In the genomic region with DNA sequence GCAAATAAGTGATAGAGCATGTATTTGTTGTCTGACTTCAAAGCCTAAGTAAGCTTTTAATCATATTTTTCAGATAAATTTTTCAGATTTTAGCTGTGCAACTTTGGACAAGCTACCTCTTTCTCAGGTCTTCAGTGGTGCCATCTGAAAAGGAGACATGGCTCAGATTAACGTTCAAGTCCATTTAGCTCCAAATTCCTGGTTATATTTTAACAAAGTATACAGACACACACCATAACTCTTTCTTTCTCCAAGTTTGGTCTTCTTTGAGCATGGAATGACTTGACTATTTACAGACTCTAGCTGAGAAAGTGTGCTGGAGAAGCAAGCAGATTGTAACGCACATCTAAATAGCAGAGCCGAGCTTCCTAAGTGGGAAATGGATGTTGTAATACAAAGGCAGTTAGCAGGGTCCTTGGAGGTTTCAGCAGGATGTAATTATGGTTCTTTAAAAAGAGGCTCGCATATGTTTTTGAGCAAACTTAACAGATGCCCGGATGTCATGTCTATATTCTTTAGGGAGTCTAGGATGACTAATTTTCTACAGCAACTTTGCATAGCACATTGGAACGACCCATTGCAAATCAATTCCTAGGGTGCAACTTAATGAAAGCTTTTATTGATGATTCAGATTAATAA, we compare ENCODE assay signal across 20 cellular contexts.
DNase-seq lines count a peak whose midpoint lies in the region; ATAC-seq and TF ChIP-seq lines count a peak whose summit lies in the region.
"Had no signal": no experiment of that assay in that cellular context is flagged by ENCODE, and none has a peak within 500 bp of the region (broad histone marks: within the 10 kb centered on the region; RNA-seq: fewer than 3 reads in every experiment).

No MANE protein-coding gene starts in this region.

- no peaks in the 10 kb centered on the region for H3K9me3 ChIP-seq in ascending aorta
- H3K9me3 ChIP-seq in WERI-Rb-1 (ENCODE audit: severe bottlenecking): no peaks in the 10 kb centered on the region
- H3K9me3 ChIP-seq: A549, body of pancreas, esophagus squamous epithelium, suprapubic skin had no signal

- no peak for DNase-seq in left ventricle myocardium superior
- no peak for DNase-seq in Right ventricle myocardium superior
- peak; percentile 90 for DNase-seq in NOMO-1 treated with DMSO at 0.1 percent for 48 hours (lab: John Stamatoyannopoulos, UW; ENCODE audit: unreplicated experiment)
- DNase-seq in fibroblast of pulmonary artery (ENCODE audit: low read depth): peak; percentile 77
- DNase-seq in ascending aorta (ENCODE audit: low spot score in 2 of 2): no peak
- no peak for DNase-seq in NCI-H1092 (lab: John Stamatoyannopoulos, UW)
- no peak for DNase-seq in WERI-Rb-1
- DNase-seq in HuH-7 (ENCODE audit: low spot score): no peak
- DNase-seq: body of pancreas, dorsolateral prefrontal cortex, esophagus squamous epithelium, mammary epithelial cell, NCI-H1694 treated with DMSO at 0.1 percent for 48 hours, NCI-H748 treated with DMSO at 0.1 percent for 48 hours, T-helper 17 cell had no signal

- intact Hi-C loops in left ventricle myocardium superior (cut with micrococcal nuclease): no loop called here
- intact Hi-C loops in Right ventricle myocardium superior (cut with DNase I): no loop called here
- intact Hi-C loops in ascending aorta (cut with DNase I): no loop called here

- peak; percentile 4 for ATAC-seq in left ventricle myocardium superior
- ATAC-seq in Right ventricle myocardium superior (ENCODE audit: poor library complexity): no peak
- ATAC-seq: A549; activated CD4-positive, CD25-positive, alpha-beta regulatory T cell treated with anti-CD3 and anti-CD28 coated beads, Interleukin-2, amount 50 U/mL, for 24 hours; body of pancreas; GM23338; natural killer cell treated with Interleukin-12 subunit alpha and Interleukin-12 subunit beta and Interleukin-15 and Interleukin-18, amount 100 ng/mL, for 72 hours; T-helper 17 cell had no signal

- no peak overlapping the region for H3K27ac ChIP-seq in ascending aorta
- H3K27ac ChIP-seq in WERI-Rb-1: no peak overlapping the region
- H3K27ac ChIP-seq: A549, body of pancreas, dorsolateral prefrontal cortex had no signal

- no peak overlapping the region for H3K4me3 ChIP-seq in fibroblast of pulmonary artery (replicated peaks; ENCODE audit: low read depth, low read length)
- no peak overlapping the region for H3K4me3 ChIP-seq in ascending aorta
- H3K4me3 ChIP-seq in WERI-Rb-1 (ENCODE audit: low read depth, low read length): no peak overlapping the region
- H3K4me3 ChIP-seq: A549, body of pancreas, dorsolateral prefrontal cortex, esophagus squamous epithelium, GM23338, suprapubic skin had no signal

- TF ChIP-seq CTCF in fibroblast of pulmonary artery (IDR thresholded peaks at IDR 0.05; ENCODE audit: low read length, missing control alignments): no peak
- no peak for TF ChIP-seq CTCF in ascending aorta (IDR thresholded peaks at IDR 0.05)
- no peak for TF ChIP-seq CTCF in WERI-Rb-1 (IDR thresholded peaks at IDR 0.05; ENCODE audit: low read depth, low read length)

- peaks cover 4% of the 10 kb centered on the region in 2 donors for H3K4me1 ChIP-seq in ascending aorta

- H3K36me3 ChIP-seq in ascending aorta: no peaks in the 10 kb centered on the region
- no peaks in the 10 kb centered on the region for H3K36me3 ChIP-seq in WERI-Rb-1
- H3K36me3 ChIP-seq: esophagus squamous epithelium, suprapubic skin had no signal

- H3K27me3 ChIP-seq in ascending aorta (no peaks in the 10 kb centered on the region), WERI-Rb-1 (ENCODE audit: insufficient read depth, low read depth, severe bottlenecking) (peaks cover 14% of the 10 kb centered on the region)
- H3K27me3 ChIP-seq: body of pancreas, dorsolateral prefrontal cortex, suprapubic skin had no signal

Comparison
In these comparisons a context has a peak if more than half of its experiments do, and no peak if none do; other contexts are left out.
1. DNase-seq: peak in NOMO-1 treated with DMSO at 0.1 percent for 48 hours (single experiment) and fibroblast of pulmonary artery (single experiment); none in left ventricle myocardium superior (single experiment), Right ventricle myocardium superior (single experiment), ascending aorta (0 of 2), NCI-H1092 (single experiment), WERI-Rb-1 (single experiment) and HuH-7 (single experiment).